ENCODE assay signal across 8 cellular contexts in the genomic region with DNA sequence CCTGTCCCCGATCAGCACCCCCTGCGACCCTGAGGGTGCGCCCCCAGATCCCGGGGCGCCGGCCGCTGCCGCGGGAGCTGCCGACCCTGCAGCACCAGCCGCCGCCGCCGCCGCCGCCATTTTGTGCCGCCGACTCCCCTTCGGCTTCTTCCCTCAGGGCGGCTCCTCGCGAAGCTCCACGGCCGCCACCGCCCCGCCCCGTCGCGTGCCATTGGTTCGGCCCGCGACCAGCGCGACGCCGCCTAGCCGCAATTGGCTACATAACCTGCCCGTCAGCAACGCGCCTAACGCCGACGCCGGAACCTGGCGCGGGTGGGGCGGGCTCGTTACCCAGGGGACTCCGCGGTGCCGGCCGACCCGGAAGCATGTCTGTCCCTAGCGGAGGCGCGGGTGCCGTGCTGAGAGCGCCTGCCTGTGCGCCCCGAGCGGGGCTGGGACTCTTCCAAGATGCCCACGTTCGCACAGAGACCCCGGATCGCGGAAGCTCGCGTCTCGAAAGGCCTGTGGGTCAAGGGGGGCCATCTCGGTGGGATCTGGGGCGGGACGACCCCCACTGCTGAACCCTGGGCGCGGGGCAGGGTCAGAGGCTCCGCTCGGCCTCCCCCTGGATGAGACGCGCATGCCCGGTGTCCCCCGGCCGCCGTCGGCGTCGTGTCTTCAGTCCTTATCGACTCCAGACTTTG. TPM values are rescaled to one million over a fixed set of nuclear protein-coding genes. Genes with fewer than 3 reads are reported as not detected.
DNase-seq lines count a peak whose midpoint lies in the region; ATAC-seq and TF ChIP-seq lines count a peak whose summit lies in the region.

A gene (minus strand): TSS at position 149 of the 683 bp plus-strand sequence. CDS start 29 bp downstream, at position 120.

- in situ Hi-C loops in GM18951 (cut with MboI; ENCODE audit: low sequenced_read_pairs, unreplicated experiment): no loop called here

- H3K27me3 Mint-ChIP-seq in activated B cell treated with CpG ODN at 0.5 μM for 24 hours: no peaks in the 10 kb centered on the region

- H3K27ac Mint-ChIP-seq in activated B cell treated with CpG ODN at 0.5 μM for 24 hours: peak within 1 kb of the TSS; percentile 86

- ATAC-seq in HG03196 (IDR thresholded peaks at IDR 0.05; ENCODE audit: unreplicated experiment): peak; percentile 94
- ATAC-seq in activated B cell treated with CpG ODN at 0.5 μM for 24 hours (ENCODE audit: low read depth): peak; percentile 96

- peak within 1 kb of the TSS; percentile 92 for H3K4me3 Mint-ChIP-seq in activated B cell treated with CpG ODN at 0.5 μM for 24 hours

- peaks cover 55% of the 10 kb centered on the region for H3K4me1 Mint-ChIP-seq in activated B cell treated with CpG ODN at 0.5 μM for 24 hours

- H3K4me3 ChIP-seq in AG09309 (ENCODE audit: control insufficient read depth, low read depth, low read length): peak within 1 kb of the TSS; percentile 91

- TF ChIP-seq POLR2A in GM18951 (IDR thresholded peaks at IDR 0.05; ENCODE audit: extremely low read depth, insufficient read depth, insufficient read length): peak; percentile 95

- intact Hi-C loops in activated B cell treated with CpG ODN at 0.5 μM for 24 hours (cut with micrococcal nuclease): loop anchor here (1.0 kb wide), 4 partner anchors 8 to 91 kb away; a partner anchor contains a TSS

- peak; percentile 56 for TF ChIP-seq CTCF in AG09309 (IDR thresholded peaks at IDR 0.05; ENCODE audit: control insufficient read depth, insufficient read depth, low read depth, low read length, missing control alignments)
- no peak for TF ChIP-seq CTCF in activated B cell treated with CpG ODN at 0.5 μM for 24 hours (IDR thresholded peaks at IDR 0.05)

- CTCF ChIA-PET in activated B cell treated with CpG ODN at 0.5 μM for 24 hours (lab: Charles Lee): interaction anchor here (1.3 to 1.4 kb wide), 2 partner anchors 8 to 9 kb away, joined by 3 read pairs; no protein-coding TSS in a partner anchor

- H3K36me3 Mint-ChIP-seq in activated B cell treated with CpG ODN at 0.5 μM for 24 hours (ENCODE audit: low read depth): peaks cover 73% of the 10 kb centered on the region

- DNase-seq in AG09309 (ENCODE audit: low read depth) (peak; percentile 92), NCI-H226 (peak; percentile 95), activated B cell treated with CpG ODN at 0.5 μM for 24 hours (peak; percentile 98), caudate nucleus (lab: John Stamatoyannopoulos, UW) (peak; percentile 60 to 99 (median 96)), inferior parietal cortex (ENCODE audit: extremely low spot score) (peak; percentile 98)
- peak; percentile 99 for DNase-seq in stimulated activated CD4-positive, alpha-beta T cell treated with anti-CD3 and anti-CD28 coated beads, Interleukin-12 subunit alpha, Interleukin-12 subunit beta, amount 100 ng/mL, for 24 hours (ENCODE audit: low read depth in 2 of 2)

- peak within 1 kb of the TSS; percentile 89 for H3K27ac ChIP-seq in caudate nucleus (ENCODE audit: low read depth, low read length)

- POLR2A ChIA-PET in activated B cell treated with CpG ODN at 0.5 μM for 24 hours (lab: Charles Lee): interaction anchor here (0.8 to 5.6 kb wide), 19 partner anchors 8 to 378 kb away, joined by 3 to 116 read pairs (median 3); a partner anchor contains a TSS

- no peaks in the 10 kb centered on the region for H3K9me3 Mint-ChIP-seq in activated B cell treated with CpG ODN at 0.5 μM for 24 hours

RNA-seq across cellular contexts. Expression of the gene that starts here (rescaled TPM):
- 188 and 225 TPM in 2 replicates for total RNA-seq in activated B cell treated with CpG ODN at 0.5 μM for 24 hours

Comparison
In these comparisons a context has a peak if more than half of its experiments do, and no peak if none do; other contexts are left out.
1. Peak in every context shown above with its lines: DNase-seq, ATAC-seq, H3K4me3 ChIP-seq and H3K27ac ChIP-seq.